ENCODE assay signal across 18 cellular contexts in the genomic region with DNA sequence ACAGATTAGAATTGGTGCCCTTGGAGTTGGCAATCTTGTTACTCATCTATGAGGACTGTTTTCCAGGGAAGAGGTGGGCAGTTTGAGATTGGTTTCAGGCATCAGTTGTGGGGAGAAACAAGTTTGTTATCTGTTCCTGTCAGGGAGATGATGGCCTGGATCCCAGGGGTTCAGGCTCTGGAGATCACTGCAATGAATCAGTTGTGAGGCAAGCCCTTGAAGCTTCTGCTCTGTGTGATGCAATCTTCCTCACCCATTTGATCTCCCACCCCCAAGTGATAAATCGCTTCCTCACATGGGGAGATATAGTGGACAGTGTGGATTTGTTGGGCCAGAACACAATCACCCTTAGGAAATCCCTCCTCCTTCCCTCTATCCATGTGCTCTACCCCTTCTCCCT.
DNase-seq lines count a peak whose midpoint lies in the region; ATAC-seq and TF ChIP-seq lines count a peak whose summit lies in the region.
"Had no signal": no experiment of that assay in that cellular context is flagged by ENCODE, and none has a peak within 500 bp of the region (broad histone marks: within the 10 kb centered on the region; RNA-seq: fewer than 3 reads in every experiment).

No MANE protein-coding gene starts in this region.

- H3K9me3 ChIP-seq in trophoblast cell (ENCODE audit: insufficient read depth, low read depth, low read length), result peaks cover 5% of the 10 kb centered on the region
- H3K9me3 ChIP-seq: SJSA1 had no signal

- no peaks in the 10 kb centered on the region for H3K27me3 Mint-ChIP-seq in activated T-helper 17 cell treated with anti-CD3 and anti-CD28 coated beads, Interleukin-2, amount 50 U/mL, for 72 hours
- H3K27me3 Mint-ChIP-seq in effector memory CD8-positive, alpha-beta T cell, result no peaks in the 10 kb centered on the region
- H3K27me3 Mint-ChIP-seq: B cell; CD4-positive, alpha-beta memory T cell had no signal

- no peak overlapping the region for H4K8ac ChIP-seq in trophoblast cell (ENCODE audit: low read depth, low read length)

- no peak overlapping the region for H4K12ac ChIP-seq in trophoblast cell (ENCODE audit: low read depth, low read length)

- H3K4me3 ChIP-seq in fibroblast of villous mesenchyme (ENCODE audit: low read depth, low read length) (no peak overlapping the region), trophoblast cell (ENCODE audit: low read depth, low read length) (no peak overlapping the region)
- H3K4me3 ChIP-seq: SJSA1 had no signal

- DNase-seq in EH (ENCODE audit: low read depth), result peak; percentile 27
- peak; percentile 93 for DNase-seq in NCI-H226
- DNase-seq in fibroblast of villous mesenchyme (ENCODE audit: low read depth), result peak; percentile 78
- DNase-seq in trophoblast cell, result no peak
- DNase-seq in anterior cingulate cortex (lab: John Stamatoyannopoulos, UW), result no peak
- DNase-seq in effector memory CD8-positive, alpha-beta T cell, result no peak
- no peak for DNase-seq in GOT3 (lab: John Stamatoyannopoulos, UW)
- DNase-seq: CD4-positive, alpha-beta memory T cell; DMS79; GF-D8; MV-4-11; NCI-H1417 treated with DMSO at 0.1 percent for 48 hours; NCI-H2081; NCI-H526; NK-92 treated with Interleukin-12 subunit alpha and Interleukin-12 subunit beta, amount 100 ng/mL, for 24 hours had no signal

- peak overlapping the region; percentile 7 for H3K14ac ChIP-seq in trophoblast cell (ENCODE audit: low read length)

- H3K36me3 ChIP-seq in trophoblast cell (ENCODE audit: control insufficient read depth in 1 of 2, insufficient read depth in 2 of 2, low read length in 2 of 2), result peaks cover under 1 to 2% of the 10 kb centered on the region in 2 experiments
- H3K36me3 ChIP-seq: SJSA1 had no signal

- peak overlapping the region; percentile 26 for H2BK12ac ChIP-seq in trophoblast cell (ENCODE audit: low read length)

- no peak for ATAC-seq in activated T-helper 17 cell treated with anti-CD3 and anti-CD28 coated beads, Interleukin-2, amount 50 U/mL, for 72 hours (replicated peaks)
- no peak for ATAC-seq in effector memory CD8-positive, alpha-beta T cell (replicated peaks)

- peaks cover 4% of the 10 kb centered on the region for H3K9me3 Mint-ChIP-seq in activated T-helper 17 cell treated with anti-CD3 and anti-CD28 coated beads, Interleukin-2, amount 50 U/mL, for 72 hours
- H3K9me3 Mint-ChIP-seq in effector memory CD8-positive, alpha-beta T cell, result peaks cover under 1 to 6% of the 10 kb centered on the region in 2 donors

- peaks cover 9% of the 10 kb centered on the region for H3K79me1 ChIP-seq in trophoblast cell (ENCODE audit: low read length)

- no peak overlapping the region for H3K27ac ChIP-seq in trophoblast cell (ENCODE audit: low read depth, low read length)

- no peaks in the 10 kb centered on the region for H3K27me3 ChIP-seq in trophoblast cell (ENCODE audit: insufficient read depth, low read length)
- H3K27me3 ChIP-seq: SJSA1 had no signal

- no peak overlapping the region for H2BK5ac ChIP-seq in trophoblast cell (ENCODE audit: low read depth, low read length, poor library complexity)

- peak overlapping the region; percentile 3 for H2AK5ac ChIP-seq in trophoblast cell (ENCODE audit: low read length)

- no peak overlapping the region for H3K27ac Mint-ChIP-seq in activated T-helper 17 cell treated with anti-CD3 and anti-CD28 coated beads, Interleukin-2, amount 50 U/mL, for 72 hours
- H3K27ac Mint-ChIP-seq in effector memory CD8-positive, alpha-beta T cell, result no peak overlapping the region
- H3K27ac Mint-ChIP-seq: B cell; CD4-positive, alpha-beta memory T cell had no signal

- no peak overlapping the region for H3K23ac ChIP-seq in trophoblast cell (ENCODE audit: low read length)

- no peak overlapping the region for H3K18ac ChIP-seq in trophoblast cell (ENCODE audit: low read length)

- H3K9ac ChIP-seq in trophoblast cell (ENCODE audit: low read length), result no peak overlapping the region

- no peak overlapping the region for H2BK120ac ChIP-seq in trophoblast cell (ENCODE audit: insufficient read depth, low read length, poor library complexity)

- WGBS in trophoblast cell (ENCODE audit: extremely low coverage, insufficient coverage, insufficient read length), result no CpG with 5 or more reads among the region's 1 CpG

- H3K36me3 Mint-ChIP-seq in activated T-helper 17 cell treated with anti-CD3 and anti-CD28 coated beads, Interleukin-2, amount 50 U/mL, for 72 hours (ENCODE audit: low read depth), result no peaks in the 10 kb centered on the region
- no peaks in the 10 kb centered on the region for H3K36me3 Mint-ChIP-seq in effector memory CD8-positive, alpha-beta T cell (ENCODE audit: insufficient read depth)
- H3K36me3 Mint-ChIP-seq: CD4-positive, alpha-beta memory T cell had no signal

- no peak for TF ChIP-seq CTCF in fibroblast of villous mesenchyme (IDR thresholded peaks at IDR 0.05; ENCODE audit: insufficient read depth, low read depth, low read length)

- H3K4me2 ChIP-seq in trophoblast cell (ENCODE audit: low read length), result no peak overlapping the region

- no peaks in the 10 kb centered on the region for H3K4me1 Mint-ChIP-seq in activated T-helper 17 cell treated with anti-CD3 and anti-CD28 coated beads, Interleukin-2, amount 50 U/mL, for 72 hours
- no peaks in the 10 kb centered on the region for H3K4me1 Mint-ChIP-seq in effector memory CD8-positive, alpha-beta T cell (ENCODE audit: low read depth in 2 of 2)
- H3K4me1 Mint-ChIP-seq: B cell; CD4-positive, alpha-beta memory T cell had no signal

- no peaks in the 10 kb centered on the region for H3K79me2 ChIP-seq in trophoblast cell (ENCODE audit: control insufficient read depth, insufficient read depth, low read length, poor library complexity)

- no peak overlapping the region for H3K4ac ChIP-seq in trophoblast cell (ENCODE audit: low read depth, low read length)

- no peak overlapping the region for H3K4me3 Mint-ChIP-seq in activated T-helper 17 cell treated with anti-CD3 and anti-CD28 coated beads, Interleukin-2, amount 50 U/mL, for 72 hours
- no peak overlapping the region for H3K4me3 Mint-ChIP-seq in effector memory CD8-positive, alpha-beta T cell
- H3K4me3 Mint-ChIP-seq: B cell had no signal

- peaks cover 2 to 4% of the 10 kb centered on the region in 2 experiments for H3K4me1 ChIP-seq in trophoblast cell (ENCODE audit: control insufficient read depth in 1 of 2, insufficient read depth in 2 of 2, low read length in 2 of 2)

- no peak overlapping the region for H2AFZ ChIP-seq in trophoblast cell (ENCODE audit: insufficient read depth, low read length, poor library complexity)

- peak overlapping the region; percentile 31 for H4K91ac ChIP-seq in trophoblast cell (ENCODE audit: low read depth, low read length)

Comparison
In these comparisons a context has a peak if more than half of its experiments do, and no peak if none do; other contexts are left out.
1. DNase-seq: peak in EH (single experiment), NCI-H226 (single experiment) and fibroblast of villous mesenchyme (single experiment); none in trophoblast cell (0 of 2), anterior cingulate cortex (0 of 58), effector memory CD8-positive, alpha-beta T cell (0 of 3) and GOT3 (single experiment).